Comparison of ENCODE assay signal across 17 cellular contexts in genomic region chr2:179612108-179612507, GRCh38.
DNase-seq lines count a peak whose midpoint lies in the region; ATAC-seq and TF ChIP-seq lines count a peak whose summit lies in the region.
"Had no signal": no experiment of that assay in that cellular context is flagged by ENCODE, and none has a peak within 500 bp of the region (broad histone marks: within the 10 kb centered on the region; RNA-seq: fewer than 3 reads in every experiment).

No MANE protein-coding gene starts in this region.

- H3K27me3 ChIP-seq in adipocyte (replicated peaks; ENCODE audit: control insufficient read depth, insufficient read depth, low read length) (no peaks in the 10 kb centered on the region), upper lobe of right lung (no peaks in the 10 kb centered on the region)

- H3K9me3 ChIP-seq in adipocyte (ENCODE audit: control insufficient read depth, low read length): no peaks in the 10 kb centered on the region
- H3K9me3 ChIP-seq in upper lobe of right lung: no peaks in the 10 kb centered on the region
- H3K9me3 ChIP-seq: left ventricle myocardium inferior had no signal

- H3K4me3 ChIP-seq in adipocyte (ENCODE audit: low read length) (peak overlapping the region; percentile 33), foreskin fibroblast (ENCODE audit: low read depth in 1 of 2, low read length in 2 of 2) (no peak overlapping the region), upper lobe of right lung (no peak overlapping the region)
- H3K4me3 ChIP-seq: left ventricle myocardium inferior had no signal

- no peak overlapping the region for H3K27ac ChIP-seq in upper lobe of right lung
- H3K27ac ChIP-seq: left ventricle myocardium inferior had no signal

- peak; percentile 63 for ATAC-seq in upper lobe of right lung
- ATAC-seq in HG03097 (IDR thresholded peaks at IDR 0.05; ENCODE audit: low FRiP score, unreplicated experiment): no peak
- ATAC-seq: activated CD8-positive, alpha-beta memory T cell treated with anti-CD3 and anti-CD28 coated beads, Interleukin-2, amount 10 ng/mL, durations not matched to agents 7 days and 5 days had no signal

- TF ChIP-seq CTCF in foreskin fibroblast (IDR thresholded peaks at IDR 0.05; ENCODE audit: low read depth, low read length) (no peak), upper lobe of right lung (IDR thresholded peaks at IDR 0.05) (no peak)

- intact Hi-C loops in upper lobe of right lung (cut with DNase I): no loop called here

- H3K9ac ChIP-seq in adipocyte (ENCODE audit: low read length): no peak overlapping the region

- H3K4me1 ChIP-seq in adipocyte (ENCODE audit: control insufficient read depth, insufficient read depth, low read length) (peaks cover 29% of the 10 kb centered on the region), upper lobe of right lung (peaks cover 19% of the 10 kb centered on the region)
- H3K4me1 ChIP-seq: left ventricle myocardium inferior had no signal

- DNase-seq in ELF-1 (ENCODE audit: low read depth, low spot score) (peak; percentile 14), adipocyte (ENCODE audit: low read depth) (peak; percentile 82), foreskin fibroblast (peak; percentile 26 to 36), upper lobe of right lung (no peak), NK-92 (lab: John Stamatoyannopoulos, UW; ENCODE audit: unreplicated experiment) (no peak), NCI-H187 treated with DMSO at 0.1 percent for 48 hours (lab: John Stamatoyannopoulos, UW) (no peak)
- DNase-seq: activated CD4-positive, CD25-positive, alpha-beta regulatory T cell treated with anti-CD3 and anti-CD28 coated beads, Interleukin-2, amount 50 U/mL, for 72 hours; activated CD8-positive, alpha-beta memory T cell treated with anti-CD3 and anti-CD28 coated beads, Interleukin-2, amount 10 ng/mL, durations not matched to agents 7 days and 5 days; CD4-positive, alpha-beta T cell; left ventricle myocardium inferior; NCI-H2029; NCI-H524 treated with DMSO at 0.1 percent for 48 hours; small intestine; stimulated activated CD4-positive, alpha-beta T cell treated with anti-CD3 and anti-CD28 coated beads, Interleukin-4, amount 100 ng/mL, for 4 hours; stimulated activated CD8-positive, alpha-beta memory T cell treated with anti-CD3 and anti-CD28 coated beads, Interleukin-4, amount 100 ng/mL, for 48 hours; T-helper 9 cell had no signal

- H3K36me3 ChIP-seq in adipocyte (ENCODE audit: control insufficient read depth, insufficient read depth, low read length, severe bottlenecking) (no peaks in the 10 kb centered on the region), upper lobe of right lung (no peaks in the 10 kb centered on the region)
- H3K36me3 ChIP-seq: left ventricle myocardium inferior had no signal

Comparison
In these comparisons a context has a peak if more than half of its experiments do, and no peak if none do; other contexts are left out.
1. DNase-seq: peak in ELF-1 (single experiment), adipocyte (single experiment) and foreskin fibroblast (2 of 2); none in upper lobe of right lung (single experiment), NK-92 (single experiment) and NCI-H187 treated with DMSO at 0.1 percent for 48 hours (single experiment).